Comparison of ENCODE assay signal across 8 cellular contexts in the genomic region with DNA sequence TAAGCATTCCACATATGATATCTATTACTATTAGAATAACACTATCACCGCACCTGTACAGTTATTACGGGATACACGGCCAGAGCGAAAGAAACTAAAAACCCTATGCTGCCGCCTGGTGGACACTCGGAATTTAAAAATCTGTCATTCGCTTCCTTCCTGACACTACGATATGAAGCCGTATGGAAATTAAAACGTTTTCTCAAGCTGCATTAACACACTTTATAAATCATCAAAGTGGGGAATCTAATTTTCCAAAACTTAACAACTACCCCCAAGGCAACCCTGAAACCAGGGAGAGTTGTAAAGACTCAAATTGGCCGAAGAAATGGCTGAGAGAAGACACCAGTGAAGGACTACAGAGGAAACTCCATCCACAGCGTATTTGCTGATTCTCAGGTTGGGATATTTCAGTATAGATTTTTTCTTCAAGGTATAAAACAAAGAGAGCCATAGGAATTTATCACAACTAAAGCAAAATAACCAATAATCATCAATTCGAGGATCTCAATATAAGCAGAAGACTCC. TPM values are rescaled to one million over a fixed set of nuclear protein-coding genes. Genes with fewer than 3 reads are reported as not detected.
DNase-seq lines count a peak whose midpoint lies in the region; ATAC-seq and TF ChIP-seq lines count a peak whose summit lies in the region.

No MANE protein-coding gene starts in this region.

- H3K4me1 ChIP-seq in ACC112 (ENCODE audit: control insufficient read depth, insufficient read depth, low read length, unreplicated experiment) (no peaks in the 10 kb centered on the region), mucosa of descending colon (ENCODE audit: low read depth) (no peaks in the 10 kb centered on the region)
- H3K4me1 ChIP-seq in effector memory CD4-positive, alpha-beta T cell (ENCODE audit: control insufficient read depth, insufficient read depth, low read length, poor library complexity, severe bottlenecking), result no peaks in the 10 kb centered on the region

- peak; percentile 31 to 87 for DNase-seq in NCI-H526 (lab: John Stamatoyannopoulos, UW)
- DNase-seq in activated CD4-positive, alpha-beta T cell treated with anti-CD3 and anti-CD28 coated beads, Interleukin-2, amount 50 U/mL, for 48 hours, result peak; percentile 76 to 81
- peak; percentile 9 to 32 (median 14) for DNase-seq in effector memory CD4-positive, alpha-beta T cell
- peak in 2 of 3 donors; percentile 49 to 84 for DNase-seq in mucosa of descending colon
- peak; percentile 84 for DNase-seq in stimulated activated CD8-positive, alpha-beta memory T cell treated with anti-CD3 and anti-CD28 coated beads, Interleukin-4, amount 100 ng/mL, for 48 hours

- intact Hi-C loops in mucosa of descending colon (cut with DNase I, micrococcal nuclease), result loop anchor here in 1 of 2 donors (10.0 kb wide), 1 partner anchor 468 kb away; no protein-coding TSS in a partner anchor

- no peak for TF ChIP-seq CTCF in mucosa of descending colon (IDR thresholded peaks at IDR 0.05)

- peak overlapping the region; percentile 93 for H2AFZ ChIP-seq in ACC112 (ENCODE audit: low read length, unreplicated experiment)

- ATAC-seq in GM18517 (IDR thresholded peaks at IDR 0.05; ENCODE audit: unreplicated experiment) (peak; percentile 67), HG03159 (IDR thresholded peaks at IDR 0.05; ENCODE audit: unreplicated experiment) (peak; percentile 79), mucosa of descending colon (peak; percentile 77)

- peak overlapping the region; percentile 65 for H3K4me3 ChIP-seq in ACC112 (ENCODE audit: low read depth, low read length)
- no peak overlapping the region for H3K4me3 ChIP-seq in effector memory CD4-positive, alpha-beta T cell (ENCODE audit: insufficient read depth, low read depth, low read length, poor library complexity, severe bottlenecking)
- H3K4me3 ChIP-seq in mucosa of descending colon, result no peak overlapping the region

- H3K27me3 ChIP-seq in ACC112 (ENCODE audit: insufficient read depth, low read length), result no peaks in the 10 kb centered on the region
- peaks cover 3% of the 10 kb centered on the region for H3K27me3 ChIP-seq in effector memory CD4-positive, alpha-beta T cell (replicated peaks; ENCODE audit: control insufficient read depth, insufficient read depth, low read length, poor library complexity, severe bottlenecking)

- H3K79me2 ChIP-seq in ACC112 (ENCODE audit: control insufficient read depth, insufficient read depth, low read length, unreplicated experiment), result no peaks in the 10 kb centered on the region

- no peaks in the 10 kb centered on the region for H3K36me3 ChIP-seq in ACC112 (ENCODE audit: insufficient read depth, low read length)
- no peaks in the 10 kb centered on the region for H3K36me3 ChIP-seq in effector memory CD4-positive, alpha-beta T cell (ENCODE audit: control insufficient read depth, insufficient read depth, low read length)
- H3K36me3 ChIP-seq in mucosa of descending colon (ENCODE audit: low read depth), result no peaks in the 10 kb centered on the region

- no peaks in the 10 kb centered on the region for H3K9me3 ChIP-seq in effector memory CD4-positive, alpha-beta T cell (ENCODE audit: control insufficient read depth, low read length)
- no peaks in the 10 kb centered on the region for H3K9me3 ChIP-seq in mucosa of descending colon

- no peak overlapping the region for H3K27ac ChIP-seq in ACC112 (ENCODE audit: low read depth, low read length)
- no peak overlapping the region for H3K27ac ChIP-seq in effector memory CD4-positive, alpha-beta T cell (ENCODE audit: insufficient read depth, low read length, poor library complexity, severe bottlenecking)

RNA-seq across cellular contexts. Expression of gene CCDC73, which starts 1.4 kb away (rescaled TPM):
- total RNA-seq in mucosa of descending colon, result not detected

RNA-seq across cellular contexts. Expression of gene PRRG4, which starts 36.7 kb away (rescaled TPM):
- total RNA-seq in mucosa of descending colon, result 10 to 100 TPM in 2 of 3 donors, 1 to 10 TPM in 1; 8.6 to 18.9 (median 15.1) TPM

Comparison
In these comparisons a context has a peak if more than half of its experiments do, and no peak if none do; other contexts are left out.
1. DNase-seq: peak in every context shown above with its lines; median percentile 84 in stimulated activated CD8-positive, alpha-beta memory T cell treated with anti-CD3 and anti-CD28 coated beads, Interleukin-4, amount 100 ng/mL, for 48 hours; 78 in activated CD4-positive, alpha-beta T cell treated with anti-CD3 and anti-CD28 coated beads, Interleukin-2, amount 50 U/mL, for 48 hours; 66 in mucosa of descending colon; 59 in NCI-H526; 14 in effector memory CD4-positive, alpha-beta T cell.